In the genomic region with DNA sequence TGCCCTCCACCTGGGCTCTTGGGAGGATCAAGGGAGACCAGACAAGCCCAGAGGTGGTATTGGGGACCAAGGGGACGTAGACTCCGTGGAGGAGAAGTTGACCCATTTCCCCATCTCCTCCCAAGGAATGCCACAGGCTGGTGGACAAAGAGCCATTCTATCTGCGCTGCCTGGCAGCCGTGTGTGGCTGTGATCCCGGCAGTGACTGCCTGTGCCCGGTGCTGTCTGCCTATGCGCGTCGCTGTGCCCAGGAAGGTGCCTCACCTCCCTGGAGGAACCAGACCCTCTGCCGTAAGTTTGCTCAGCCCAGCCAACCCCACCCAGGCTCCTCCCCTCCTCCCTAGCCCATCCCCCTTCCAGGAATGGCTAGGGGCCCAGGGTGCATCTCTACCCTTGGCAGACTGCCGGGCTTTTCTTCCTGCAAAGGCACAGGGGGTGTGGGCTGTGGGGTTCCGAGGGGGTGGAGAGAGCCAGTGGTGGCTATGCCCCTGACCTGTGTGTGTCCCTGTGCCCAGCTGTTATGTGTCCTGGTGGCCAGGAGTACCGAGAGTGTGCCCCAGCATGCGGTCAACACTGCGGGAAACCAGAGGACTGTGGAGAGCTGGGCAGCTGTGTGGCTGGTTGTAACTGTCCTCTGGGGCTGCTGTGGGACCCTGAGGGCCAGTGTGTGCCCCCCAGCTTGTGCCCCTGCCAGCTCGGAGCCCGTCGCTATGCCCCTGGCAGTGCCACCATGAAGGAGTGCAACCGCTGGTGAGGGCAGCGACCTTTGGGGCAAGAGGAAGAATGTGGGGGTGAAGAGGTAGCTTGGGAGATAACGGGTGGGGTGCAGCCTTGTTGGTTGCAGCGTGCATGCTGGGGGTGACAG, we compare ENCODE assay signal across 1 cellular context.
TF ChIP-seq lines count a peak whose summit lies in the region.

No MANE protein-coding gene starts in this region.

TF ChIP-seq in HEK293, 187 proteins besides CTCF, POLR2A, EP300 and RAD21:
- TF ChIP-seq ZIC2 (tag by site-specific recombination; IDR thresholded peaks at IDR 0.05) (peak; percentile 91), GLIS2 (tag by site-specific recombination; IDR thresholded peaks at IDR 0.05) (0 out of 2 replicates have a peak, but pooled peaks have one; percentile 25), ZNF792 (tag by site-specific recombination; IDR thresholded peaks at IDR 0.05) (no peak), ZNF341 (tag by site-specific recombination; IDR thresholded peaks at IDR 0.05; ENCODE audit: low read depth) (peak; percentile 42)
- TF ChIP-seq, protein P1, sequence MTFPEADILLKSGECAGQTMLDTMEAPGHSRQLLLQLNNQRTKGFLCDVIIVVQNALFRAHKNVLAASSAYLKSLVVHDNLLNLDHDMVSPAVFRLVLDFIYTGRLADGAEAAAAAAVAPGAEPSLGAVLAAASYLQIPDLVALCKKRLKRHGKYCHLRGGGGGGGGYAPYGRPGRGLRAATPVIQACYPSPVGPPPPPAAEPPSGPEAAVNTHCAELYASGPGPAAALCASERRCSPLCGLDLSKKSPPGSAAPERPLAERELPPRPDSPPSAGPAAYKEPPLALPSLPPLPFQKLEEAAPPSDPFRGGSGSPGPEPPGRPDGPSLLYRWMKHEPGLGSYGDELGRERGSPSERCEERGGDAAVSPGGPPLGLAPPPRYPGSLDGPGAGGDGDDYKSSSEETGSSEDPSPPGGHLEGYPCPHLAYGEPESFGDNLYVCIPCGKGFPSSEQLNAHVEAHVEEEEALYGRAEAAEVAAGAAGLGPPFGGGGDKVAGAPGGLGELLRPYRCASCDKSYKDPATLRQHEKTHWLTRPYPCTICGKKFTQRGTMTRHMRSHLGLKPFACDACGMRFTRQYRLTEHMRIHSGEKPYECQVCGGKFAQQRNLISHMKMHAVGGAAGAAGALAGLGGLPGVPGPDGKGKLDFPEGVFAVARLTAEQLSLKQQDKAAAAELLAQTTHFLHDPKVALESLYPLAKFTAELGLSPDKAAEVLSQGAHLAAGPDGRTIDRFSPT (tag by site-specific recombination; IDR thresholded peaks at IDR 0.05) = peak; percentile 62; the same call in 1 of the 2 replicates
- TF ChIP-seq, protein P2, sequence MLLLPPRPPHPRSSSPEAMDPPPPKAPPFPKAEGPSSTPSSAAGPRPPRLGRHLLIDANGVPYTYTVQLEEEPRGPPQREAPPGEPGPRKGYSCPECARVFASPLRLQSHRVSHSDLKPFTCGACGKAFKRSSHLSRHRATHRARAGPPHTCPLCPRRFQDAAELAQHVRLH (tag by site-specific recombination; IDR thresholded peaks at IDR 0.05) = no peak
- TF ChIP-seq, protein P3, sequence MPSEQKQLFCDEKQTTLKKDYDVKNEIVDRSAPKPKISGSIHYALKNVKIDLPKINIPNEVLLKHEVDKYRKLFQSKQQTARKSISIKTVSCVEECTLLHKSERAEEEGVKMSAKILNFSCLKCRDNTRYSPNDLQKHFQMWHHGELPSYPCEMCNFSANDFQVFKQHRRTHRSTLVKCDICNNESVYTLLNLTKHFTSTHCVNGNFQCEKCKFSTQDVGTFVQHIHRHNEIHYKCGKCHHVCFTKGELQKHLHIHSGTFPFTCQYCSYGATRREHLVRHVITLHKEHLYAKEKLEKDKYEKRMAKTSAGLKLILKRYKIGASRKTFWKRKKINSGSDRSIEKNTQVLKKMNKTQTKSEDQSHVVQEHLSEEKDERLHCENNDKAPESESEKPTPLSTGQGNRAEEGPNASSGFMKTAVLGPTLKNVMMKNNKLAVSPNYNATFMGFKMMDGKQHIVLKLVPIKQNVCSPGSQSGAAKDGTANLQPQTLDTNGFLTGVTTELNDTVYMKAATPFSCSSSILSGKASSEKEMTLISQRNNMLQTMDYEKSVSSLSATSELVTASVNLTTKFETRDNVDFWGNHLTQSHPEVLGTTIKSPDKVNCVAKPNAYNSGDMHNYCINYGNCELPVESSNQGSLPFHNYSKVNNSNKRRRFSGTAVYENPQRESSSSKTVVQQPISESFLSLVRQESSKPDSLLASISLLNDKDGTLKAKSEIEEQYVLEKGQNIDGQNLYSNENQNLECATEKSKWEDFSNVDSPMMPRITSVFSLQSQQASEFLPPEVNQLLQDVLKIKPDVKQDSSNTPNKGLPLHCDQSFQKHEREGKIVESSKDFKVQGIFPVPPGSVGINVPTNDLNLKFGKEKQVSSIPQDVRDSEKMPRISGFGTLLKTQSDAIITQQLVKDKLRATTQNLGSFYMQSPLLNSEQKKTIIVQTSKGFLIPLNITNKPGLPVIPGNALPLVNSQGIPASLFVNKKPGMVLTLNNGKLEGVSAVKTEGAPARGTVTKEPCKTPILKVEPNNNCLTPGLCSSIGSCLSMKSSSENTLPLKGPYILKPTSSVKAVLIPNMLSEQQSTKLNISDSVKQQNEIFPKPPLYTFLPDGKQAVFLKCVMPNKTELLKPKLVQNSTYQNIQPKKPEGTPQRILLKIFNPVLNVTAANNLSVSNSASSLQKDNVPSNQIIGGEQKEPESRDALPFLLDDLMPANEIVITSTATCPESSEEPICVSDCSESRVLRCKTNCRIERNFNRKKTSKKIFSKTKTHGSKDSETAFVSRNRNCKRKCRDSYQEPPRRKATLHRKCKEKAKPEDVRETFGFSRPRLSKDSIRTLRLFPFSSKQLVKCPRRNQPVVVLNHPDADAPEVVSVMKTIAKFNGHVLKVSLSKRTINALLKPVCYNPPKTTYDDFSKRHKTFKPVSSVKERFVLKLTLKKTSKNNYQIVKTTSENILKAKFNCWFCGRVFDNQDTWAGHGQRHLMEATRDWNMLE (tag by site-specific recombination; conservative IDR thresholded peaks at IDR 0.05; ENCODE audit: low read depth) = no peak
TF ChIP-seq in HEK293: peak in this region for 4.
